Comparison of ENCODE assay signal across 8 cellular contexts in genomic region chr1:41383094-41383852, GRCh38. TPM values are rescaled to one million over a fixed set of nuclear protein-coding genes. Genes with fewer than 3 reads are reported as not detected.
DNase-seq lines count a peak whose midpoint lies in the region; ATAC-seq and TF ChIP-seq lines count a peak whose summit lies in the region.

No MANE protein-coding gene starts in this region.

- no peak overlapping the region for H3K27ac Mint-ChIP-seq in activated T-helper 2 cell treated with anti-CD3 and anti-CD28 coated beads, Interferon-gamma antibody, Interleukin-2, Interleukin-4, amounts not matched to agents 10 μg/mL and 5 μg/mL and 100 μg/mL, durations not matched to agents 14 hours and 24 hours and 36 hours

- TF ChIP-seq EP300 in stomach (IDR thresholded peaks at IDR 0.05): no peak

- no peaks in the 10 kb centered on the region for H3K9me3 ChIP-seq in stomach

- H3K4me3 ChIP-seq in stomach: peak overlapping the region; percentile 57 to 64 (median 58)

- peaks cover 7% of the 10 kb centered on the region for H3K4me1 Mint-ChIP-seq in activated T-helper 2 cell treated with anti-CD3 and anti-CD28 coated beads, Interferon-gamma antibody, Interleukin-2, Interleukin-4, amounts not matched to agents 10 μg/mL and 5 μg/mL and 100 μg/mL, durations not matched to agents 14 hours and 24 hours and 36 hours (ENCODE audit: low read depth)

- 14 to 25% (median 19%) methylated on average over 36 to 45 of the region's 45 CpGs for WGBS in stomach, 5 donors

- no peak for TF ChIP-seq POLR2A in stomach (IDR thresholded peaks at IDR 0.05)

- TF ChIP-seq CTCF in stomach (IDR thresholded peaks at IDR 0.05): no peak

- no peaks in the 10 kb centered on the region for H3K36me3 Mint-ChIP-seq in activated T-helper 2 cell treated with anti-CD3 and anti-CD28 coated beads, Interferon-gamma antibody, Interleukin-2, Interleukin-4, amounts not matched to agents 10 μg/mL and 5 μg/mL and 100 μg/mL, durations not matched to agents 14 hours and 24 hours and 36 hours (ENCODE audit: low read depth)

- H3K36me3 ChIP-seq in stomach: peaks cover 0 to under 1% (median under 1%) of the 10 kb centered on the region in 4 donors

- peaks cover 32 to 70% (median 60%) of the 10 kb centered on the region in 4 donors for H3K4me1 ChIP-seq in stomach

- no peak for DNase-seq in activated CD4-positive, CD25-positive, alpha-beta regulatory T cell (lab: John Stamatoyannopoulos, UW)
- DNase-seq in activated T-helper 2 cell treated with anti-CD3 and anti-CD28 coated beads, Interferon-gamma antibody, Interleukin-2, Interleukin-4, amounts not matched to agents 10 μg/mL and 5 μg/mL and 100 μg/mL, durations not matched to agents 14 hours and 24 hours and 36 hours (ENCODE audit: low spot score): no peak
- DNase-seq in iPS-NIHi11 (ENCODE audit: low spot score) (peak; percentile 48), stomach (no peak), NCI-H1092 treated with DMSO at 0.1 percent for 48 hours (lab: John Stamatoyannopoulos, UW) (no peak), H4 (ENCODE audit: low spot score) (no peak)

- H3K4me3 Mint-ChIP-seq in activated T-helper 2 cell treated with anti-CD3 and anti-CD28 coated beads, Interferon-gamma antibody, Interleukin-2, Interleukin-4, amounts not matched to agents 10 μg/mL and 5 μg/mL and 100 μg/mL, durations not matched to agents 14 hours and 24 hours and 36 hours (ENCODE audit: low read depth): peak overlapping the region; percentile 64

- H3K27me3 ChIP-seq in stomach: peaks cover 0 to 54% (median 7%) of the 10 kb centered on the region in 3 donors

- H3K9me3 Mint-ChIP-seq in activated T-helper 2 cell treated with anti-CD3 and anti-CD28 coated beads, Interferon-gamma antibody, Interleukin-2, Interleukin-4, amounts not matched to agents 10 μg/mL and 5 μg/mL and 100 μg/mL, durations not matched to agents 14 hours and 24 hours and 36 hours: no peaks in the 10 kb centered on the region

- intact Hi-C loops in activated T-helper 2 cell treated with anti-CD3 and anti-CD28 coated beads, Interferon-gamma antibody, Interleukin-2, Interleukin-4, amounts not matched to agents 10 μg/mL and 5 μg/mL and 100 μg/mL, durations not matched to agents 14 hours and 24 hours and 36 hours (cut with micrococcal nuclease): no loop called here
- intact Hi-C loops in stomach (cut with DNase I; ENCODE audit: low total_unique reads): no loop called here

- H3K27ac ChIP-seq in stomach: peak overlapping the region; percentile 93 to 98 (median 95)

- ATAC-seq in activated CD4-positive, CD25-positive, alpha-beta regulatory T cell treated with anti-CD3 and anti-CD28 coated beads, Interleukin-2, amount 50 U/mL, for 24 hours: peak; percentile 79 to 83
- ATAC-seq in HG02759 (IDR thresholded peaks at IDR 0.05; ENCODE audit: unreplicated experiment): no peak

- H3K27me3 Mint-ChIP-seq in activated T-helper 2 cell treated with anti-CD3 and anti-CD28 coated beads, Interferon-gamma antibody, Interleukin-2, Interleukin-4, amounts not matched to agents 10 μg/mL and 5 μg/mL and 100 μg/mL, durations not matched to agents 14 hours and 24 hours and 36 hours (ENCODE audit: low read depth): peaks cover 65% of the 10 kb centered on the region

RNA-seq across cellular contexts. Expression of gene FOXO6, which starts 22.0 kb away (rescaled TPM):
- total RNA-seq in activated T-helper 2 cell treated with anti-CD3 and anti-CD28 coated beads, Interferon-gamma antibody, Interleukin-2, Interleukin-4, amounts not matched to agents 10 μg/mL and 5 μg/mL and 100 μg/mL, durations not matched to agents 14 hours and 24 hours and 36 hours: 0.11 and 0.16 TPM in 2 replicates
- 1 to 10 TPM in 1 of 5 donors, under 1 TPM in 1, not detected in 3; under 0.01 to 1.1 TPM for total RNA-seq in stomach
- polyA plus RNA-seq in stomach: under 1 TPM in 2 of 3 donors, not detected in 1; 0.37 to 0.83 TPM
- total RNA-seq in H4 (2014; rRNA removed; shearing (Covaris generic)): 0.35 and 0.45 TPM in 2 replicates
